Comparison of ENCODE assay signal across 19 cellular contexts in genomic region chr2:11478899-11479605, GRCh38.
"Had no signal": no experiment of that assay in that cellular context is flagged by ENCODE, and none has a peak within 500 bp of the region (broad histone marks: within the 10 kb centered on the region; RNA-seq: fewer than 3 reads in every experiment).

No MANE protein-coding gene starts in this region.

- H3K36me3 ChIP-seq: breast epithelium, esophagus muscularis mucosa, gastroesophageal sphincter, heart left ventricle, pancreas, sigmoid colon, spleen, upper lobe of right lung had no signal

- H3K9me3 ChIP-seq: breast epithelium, esophagus muscularis mucosa, gastroesophageal sphincter, heart left ventricle, pancreas, sigmoid colon, spleen, testis, upper lobe of right lung had no signal

- H3K27ac ChIP-seq: breast epithelium, esophagus muscularis mucosa, gastroesophageal sphincter, heart left ventricle, pancreas, sigmoid colon, spleen, upper lobe of right lung had no signal

- H3K4me1 ChIP-seq: breast epithelium had no signal

- H3K27me3 ChIP-seq: breast epithelium, pancreas, testis had no signal

- H3K4me3 ChIP-seq: breast epithelium, esophagus muscularis mucosa, gastroesophageal sphincter, heart left ventricle, pancreas, sigmoid colon, spleen, testis, upper lobe of right lung had no signal

- ATAC-seq: gastroesophageal sphincter; heart left ventricle; left ventricle myocardium superior; pancreas; stimulated activated memory B cell treated with anti-CD40 and anti-IgM and Interleukin-4, amounts not matched to agents 10 μg/mL and 1 μg/mL and 100 μg/mL, for 72 hours; upper lobe of right lung had no signal

- DNase-seq: activated CD4-positive, CD25-positive, alpha-beta regulatory T cell treated with anti-CD3 and anti-CD28 coated beads, Interleukin-2, amount 50 U/mL, for 72 hours; activated gamma-delta T cell; cerebellar nuclear complex; effector memory CD4-positive, alpha-beta T cell; heart left ventricle; kidney glomerular epithelial cell; left ventricle myocardium superior; pancreas; sigmoid colon; spleen; stimulated activated CD4-positive, alpha-beta T cell treated with anti-CD3 and anti-CD28 coated beads, Interleukin-4, amount 100 ng/mL, for 4 hours; T-helper 1 cell; T-helper 9 cell; testis; upper lobe of right lung had no signal
